Comparison of ENCODE assay signal across 8 cellular contexts in the genomic region with DNA sequence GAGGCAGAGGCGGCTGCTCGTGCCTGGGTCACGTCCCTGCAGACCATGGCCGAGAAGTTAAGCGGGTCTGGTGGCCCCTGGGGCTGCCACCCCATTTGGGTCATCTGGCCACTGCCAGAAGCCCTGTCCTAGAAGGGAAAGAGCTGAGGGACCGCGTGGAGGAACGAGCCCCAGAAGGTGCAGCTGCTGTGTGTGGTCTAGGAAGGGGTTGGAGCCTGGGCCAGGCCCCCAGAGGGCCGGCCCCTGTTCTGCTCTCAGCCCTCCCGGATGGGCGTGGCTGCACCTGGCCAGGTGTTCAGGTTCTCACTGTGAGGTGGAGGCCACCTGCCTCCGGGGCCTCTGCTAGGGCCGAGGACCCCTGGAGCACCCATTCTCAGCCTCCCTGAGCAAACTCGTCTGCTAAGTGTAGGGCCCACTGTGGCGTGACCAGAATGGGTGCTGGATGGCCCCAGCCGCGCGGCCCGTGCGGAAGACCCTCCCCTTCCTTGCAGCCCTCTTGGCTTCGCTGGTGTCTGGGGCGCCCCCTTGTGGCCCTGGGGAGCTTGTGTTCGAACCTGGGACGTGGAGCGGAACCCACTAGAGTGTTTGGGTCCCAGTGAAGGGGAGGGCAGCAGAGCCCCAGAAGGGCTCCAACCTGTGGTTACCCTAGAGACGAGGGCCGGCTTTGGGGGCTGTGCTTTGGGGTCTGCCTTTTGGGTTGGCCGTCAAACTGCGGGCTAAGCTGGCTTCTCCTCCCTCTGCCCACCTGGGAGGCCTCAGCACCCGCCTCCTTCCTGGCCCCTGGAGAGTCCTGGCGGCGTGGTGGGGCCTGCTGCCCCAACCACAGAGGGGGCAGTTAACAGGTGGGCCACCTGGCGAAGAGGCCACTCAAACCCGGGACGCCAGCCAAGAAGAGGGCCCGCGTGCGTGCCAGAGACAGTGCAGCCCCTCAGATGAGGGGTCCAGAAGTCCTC. TPM values are rescaled to one million over a fixed set of nuclear protein-coding genes. Genes with fewer than 3 reads are reported as not detected.
DNase-seq lines count a peak whose midpoint lies in the region; FAIRE-seq and TF ChIP-seq lines count a peak whose summit lies in the region.

No MANE protein-coding gene starts in this region.

- H3K79me2 ChIP-seq in parathyroid adenoma, result no peaks in the 10 kb centered on the region

- H3K27ac Mint-ChIP-seq in type B pancreatic cell, result peak overlapping the region; percentile 50

- H3K4me3 ChIP-seq in foreskin fibroblast (ENCODE audit: low read depth in 1 of 2, low read length in 2 of 2) (peak overlapping the region; percentile 45 to 51), parathyroid adenoma (ENCODE audit: low read depth, low read length) (no peak overlapping the region)

- no peak overlapping the region for H2AFZ ChIP-seq in parathyroid adenoma

- no peaks in the 10 kb centered on the region for H3K4me1 ChIP-seq in parathyroid adenoma

- H3K4me3 Mint-ChIP-seq in type B pancreatic cell, result peak overlapping the region; percentile 87

- peak; percentile 95 for DNase-seq in DMS53 (lab: John Stamatoyannopoulos, UW)
- peak; percentile 45 for DNase-seq in RCC 7860 (ENCODE audit: low spot score)
- peak; percentile 46 for DNase-seq in activated T-helper 1 cell treated with Interleukin-2 at 50 U/mL for 16 hours (ENCODE audit: low read depth)
- DNase-seq in foreskin fibroblast, result peak; percentile 35 to 78
- peak; percentile 90 for DNase-seq in type B pancreatic cell (ENCODE audit: extremely low spot score, unreplicated experiment)
- no peak for DNase-seq in pons (ENCODE audit: low spot score)

- no peak for FAIRE-seq in RCC 7860 (lab: Jason Lieb, UNC)

- TF ChIP-seq CTCF in foreskin fibroblast (IDR thresholded peaks at IDR 0.05; ENCODE audit: low read depth, low read length) (peak; percentile 76), parathyroid adenoma (IDR thresholded peaks at IDR 0.05) (peak; percentile 30), type B pancreatic cell (conservative IDR thresholded peaks at IDR 0.05) (peak; percentile 92)

- peaks cover 15% of the 10 kb centered on the region for H3K4me1 Mint-ChIP-seq in type B pancreatic cell (ENCODE audit: unreplicated experiment)

- H3K36me3 Mint-ChIP-seq in type B pancreatic cell, result peaks cover 3% of the 10 kb centered on the region

- peaks cover 19% of the 10 kb centered on the region for H3K36me3 ChIP-seq in KOPT-K1 (ENCODE audit: insufficient read depth, low read length)
- no peaks in the 10 kb centered on the region for H3K36me3 ChIP-seq in parathyroid adenoma (ENCODE audit: control insufficient read depth, insufficient read depth, low read length)

- no peaks in the 10 kb centered on the region for H3K27me3 ChIP-seq in parathyroid adenoma (ENCODE audit: control insufficient read depth, insufficient read depth, low read length)

- H3K9me3 ChIP-seq in KOPT-K1 (ENCODE audit: insufficient read depth, low read length, poor library complexity, severe bottlenecking), result no peaks in the 10 kb centered on the region
- H3K9me3 ChIP-seq in parathyroid adenoma (ENCODE audit: control insufficient read depth, low read length), result no peaks in the 10 kb centered on the region

- peak overlapping the region; percentile 76 for H3K4me2 ChIP-seq in parathyroid adenoma (ENCODE audit: low read length)

- peaks cover 3% of the 10 kb centered on the region for H3K27me3 Mint-ChIP-seq in type B pancreatic cell

- peak overlapping the region; percentile 57 for H3K27ac ChIP-seq in KOPT-K1 (ENCODE audit: low read depth, low read length, poor library complexity, severe bottlenecking)
- no peak overlapping the region for H3K27ac ChIP-seq in parathyroid adenoma

- H3K9ac ChIP-seq in parathyroid adenoma, result no peak overlapping the region

- no peaks in the 10 kb centered on the region for H3K9me3 Mint-ChIP-seq in type B pancreatic cell

RNA-seq across cellular contexts. Expression of a gene that starts 49.3 kb away (rescaled TPM):
- total RNA-seq in type B pancreatic cell (ENCODE audit: low replicate concordance), result not detected in 2 replicates

RNA-seq across cellular contexts. Expression of a gene that starts 57.5 kb away (rescaled TPM):
- 2.8 and 5.4 TPM in 2 replicates for total RNA-seq in type B pancreatic cell (ENCODE audit: low replicate concordance)

Comparison
In these comparisons a context has a peak if more than half of its experiments do, and no peak if none do; other contexts are left out.
1. CTCF ChIP-seq: peak in every context shown above with its lines; median percentile 92 in type B pancreatic cell; 76 in foreskin fibroblast; 30 in parathyroid adenoma.